ENCODE assay signal across 2 cellular contexts in the genomic region with DNA sequence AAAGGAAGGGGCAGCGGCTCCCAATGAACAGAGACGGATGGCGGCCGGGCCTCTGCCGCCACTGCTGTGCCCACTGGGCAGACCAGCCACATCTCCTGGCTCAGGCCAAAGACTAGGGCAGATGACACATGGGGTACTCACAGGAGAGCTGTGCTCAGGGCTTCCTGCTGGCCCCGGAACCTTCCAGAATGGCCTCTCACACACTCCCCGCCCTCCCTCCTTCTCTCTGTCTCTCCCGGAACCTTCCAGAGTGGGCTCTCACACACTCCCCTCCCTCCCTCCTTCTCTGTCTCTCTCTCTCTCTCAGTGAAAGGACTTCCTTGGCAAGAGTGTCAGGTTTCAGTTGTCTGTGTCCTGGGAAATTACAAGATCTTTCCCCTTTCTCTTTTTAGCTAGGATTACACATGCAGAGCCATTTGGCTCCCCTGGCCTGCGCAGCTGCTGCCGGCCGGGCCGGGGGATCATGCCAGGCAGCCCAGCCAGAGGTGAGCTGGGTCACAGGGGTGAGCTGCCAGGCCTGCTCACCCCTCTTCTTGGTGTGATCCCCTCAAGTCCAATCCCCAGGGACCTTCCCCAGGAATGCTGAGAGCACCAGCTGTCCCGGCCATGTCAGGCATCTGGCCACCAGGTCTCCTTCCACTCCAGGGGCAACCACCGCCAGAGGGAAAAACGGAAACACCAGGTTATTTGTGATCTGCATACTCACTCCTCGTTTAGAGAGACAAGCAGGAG.
TF ChIP-seq lines count a peak whose summit lies in the region.

No MANE protein-coding gene starts in this region.

TF ChIP-seq in liver, 16 proteins besides CTCF, POLR2A, EP300 and RAD21:
- TF ChIP-seq HNF4G (IDR thresholded peaks at IDR 0.05) (no peak), NR2F2 (IDR thresholded peaks at IDR 0.05) (peak; percentile 47), SP1 (IDR thresholded peaks at IDR 0.05) (peak; percentile 27)

TF ChIP-seq in HepG2, 621 proteins besides CTCF, POLR2A, EP300 and RAD21:
- TF ChIP-seq, protein P1, sequence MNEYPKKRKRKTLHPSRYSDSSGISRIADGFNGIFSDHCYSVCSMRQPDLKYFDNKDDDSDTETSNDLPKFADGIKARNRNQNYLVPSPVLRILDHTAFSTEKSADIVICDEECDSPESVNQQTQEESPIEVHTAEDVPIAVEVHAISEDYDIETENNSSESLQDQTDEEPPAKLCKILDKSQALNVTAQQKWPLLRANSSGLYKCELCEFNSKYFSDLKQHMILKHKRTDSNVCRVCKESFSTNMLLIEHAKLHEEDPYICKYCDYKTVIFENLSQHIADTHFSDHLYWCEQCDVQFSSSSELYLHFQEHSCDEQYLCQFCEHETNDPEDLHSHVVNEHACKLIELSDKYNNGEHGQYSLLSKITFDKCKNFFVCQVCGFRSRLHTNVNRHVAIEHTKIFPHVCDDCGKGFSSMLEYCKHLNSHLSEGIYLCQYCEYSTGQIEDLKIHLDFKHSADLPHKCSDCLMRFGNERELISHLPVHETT (CRISPR knock-in tag; conservative IDR thresholded peaks at IDR 0.05): no peak
- TF ChIP-seq SOX13 (IDR thresholded peaks at IDR 0.05) (no peak), SOX13 (CRISPR knock-in tag; conservative IDR thresholded peaks at IDR 0.05 in 1 of 2, IDR thresholded peaks at IDR 0.05 in 1 of 2) (no peak), ZNF263 (CRISPR knock-in tag; IDR thresholded peaks at IDR 0.05) (no peak), FOXK1 (CRISPR knock-in tag; IDR thresholded peaks at IDR 0.05; ENCODE audit: borderline replicate concordance, low read depth) (no peak), BRD4 (CRISPR knock-in tag; IDR thresholded peaks at IDR 0.05) (no peak)
